9 cellular contexts compared by ENCODE assay signal in genomic region chr17:81636505-81637288, GRCh38. TPM values are rescaled to one million over a fixed set of nuclear protein-coding genes. Genes with fewer than 3 reads are reported as not detected.
DNase-seq lines count a peak whose midpoint lies in the region; ATAC-seq, FAIRE-seq and TF ChIP-seq lines count a peak whose summit lies in the region.
"Had no signal": no experiment of that assay in that cellular context is flagged by ENCODE, and none has a peak within 500 bp of the region (broad histone marks: within the 10 kb centered on the region; RNA-seq: fewer than 3 reads in every experiment).

Gene NPLOC4, minus strand, starts transcription at chr17:81637112. Its CDS starts 182 bp downstream, at chr17:81636930.
Gene TSPAN10, plus strand, starts transcription at chr17:81637196. Its CDS starts 5,217 bp downstream, at chr17:81642413.

- H3K4me3 ChIP-seq in bronchial epithelial cell (ENCODE audit: low read depth, low read length) (peak within 1 kb of the TSS; percentile 57), spleen (peak within 1 kb of the TSS; percentile 78 to 97 (median 87))

- H3K27me3 ChIP-seq in bronchial epithelial cell (ENCODE audit: control insufficient read depth, insufficient read depth, low read length), result no peaks in the 10 kb centered on the region
- no peaks in the 10 kb centered on the region for H3K27me3 ChIP-seq in spleen (replicated peaks in 1 of 7)

- no peaks in the 10 kb centered on the region for H3K27me3 Mint-ChIP-seq in WTC11 (ENCODE audit: low read depth)

- H3K9me3 ChIP-seq in spleen, result no peaks in the 10 kb centered on the region

- CTCF ChIA-PET in WTC11 (lab: Charles Lee), result interaction anchor here (0.9 to 1.2 kb wide), 2 partner anchors 31 to 84 kb away, joined by 3 to 4 read pairs; no protein-coding TSS in a partner anchor

- peak within 1 kb of the TSS; percentile 99 for H3K27ac Mint-ChIP-seq in WTC11

- H3K4me1 ChIP-seq in spleen, result peaks cover 16 to 57% (median 44%) of the 10 kb centered on the region in 6 donors

- TF ChIP-seq CTCF in WTC11 (IDR thresholded peaks at IDR 0.05) (no peak), bronchial epithelial cell (IDR thresholded peaks at IDR 0.05; ENCODE audit: insufficient read depth, low read length, severe bottlenecking) (no peak), spleen (IDR thresholded peaks at IDR 0.05 in 8 of 11, conservative IDR thresholded peaks at IDR 0.05 in 3 of 11) (no peak)

- H3K36me3 Mint-ChIP-seq in WTC11, result peaks cover 5% of the 10 kb centered on the region

- DNase-seq in NK-92 treated with Interleukin-12 subunit alpha and Interleukin-12 subunit beta, amount 100 ng/mL, for 24 hours (lab: John Stamatoyannopoulos, UW), result peak; percentile 71
- DNase-seq in NK-92 (lab: John Stamatoyannopoulos, UW; ENCODE audit: unreplicated experiment) (no peak), NCI-H2171 treated with DMSO at 0.1 percent for 48 hours (lab: John Stamatoyannopoulos, UW) (peak; percentile 74), WTC11 (ENCODE audit: low spot score) (peak; percentile 85), bronchial epithelial cell (ENCODE audit: low read depth) (peak; percentile 57), inferior parietal cortex (ENCODE audit: extremely low spot score) (peak; percentile 83), spleen (peak; percentile 95)

- H3K36me3 ChIP-seq in bronchial epithelial cell (ENCODE audit: control insufficient read depth, insufficient read depth, low read length) (no peaks in the 10 kb centered on the region), spleen (peaks cover 0 to 14% (median 0%) of the 10 kb centered on the region in 6 donors)

- intact Hi-C loops in spleen (cut with DNase I; ENCODE audit: low total_unique reads), result no loop called here

- ATAC-seq in HG03060 (IDR thresholded peaks at IDR 0.05; ENCODE audit: low read depth, unreplicated experiment) (peak; percentile 66), WTC11 (peak; percentile 93)

- POLR2A ChIA-PET in WTC11 (lab: Charles Lee), result interaction anchor here (0.6 to 1.0 kb wide), 2 partner anchors 11 to 575 kb away, joined by 4 read pairs; no protein-coding TSS in a partner anchor

- peak in 2 of 3 donors; percentile 39 to 60 for TF ChIP-seq POLR2A in spleen (IDR thresholded peaks at IDR 0.05)

- H3K9me3 Mint-ChIP-seq in WTC11, result 0 out of 2 replicates have a peak, but pooled peaks cover 3% of the 10 kb centered on the region

- no peak for FAIRE-seq in bronchial epithelial cell (lab: Jason Lieb, UNC)
- FAIRE-seq: G401.6 had no signal

- 0 to 1% (median 0%) methylated on average over 37 to 77 of the region's 77 CpGs for WGBS in spleen, 5 donors

- peak within 1 kb of the TSS; percentile 95 for H3K4me3 Mint-ChIP-seq in WTC11

- peaks cover 10% of the 10 kb centered on the region for H3K4me1 Mint-ChIP-seq in WTC11

- H3K27ac ChIP-seq in spleen, result peak within 1 kb of the TSS; percentile 71 to 96 (median 90)

TF ChIP-seq in WTC11, 78 proteins besides CTCF, POLR2A, EP300 and RAD21 (continues in another document):
- TF ChIP-seq OVOL2 (CRISPR knock-in tag; IDR thresholded peaks at IDR 0.05; ENCODE audit: borderline replicate concordance) (no peak), NR2C2 (CRISPR knock-in tag; IDR thresholded peaks at IDR 0.05) (no peak), HMGXB4 (CRISPR knock-in tag; IDR thresholded peaks at IDR 0.05) (peak; percentile 73), ZNF138 (CRISPR knock-in tag; conservative IDR thresholded peaks at IDR 0.05) (no peak), FOXK1 (CRISPR knock-in tag; IDR thresholded peaks at IDR 0.05) (peak; percentile 89), CREB1 (CRISPR knock-in tag; IDR thresholded peaks at IDR 0.05) (no peak), TEAD1 (CRISPR knock-in tag; IDR thresholded peaks at IDR 0.05) (peak; percentile 81; the same call in 1 of the 2 replicates), IRF2 (CRISPR knock-in tag; IDR thresholded peaks at IDR 0.05; ENCODE audit: borderline replicate concordance, low read depth) (0 out of 2 replicates have a peak, but pooled peaks have one; percentile 45), MYBL2 (CRISPR knock-in tag; IDR thresholded peaks at IDR 0.05) (peak; percentile 61; the same call in 1 of the 2 replicates), NR1H2 (CRISPR knock-in tag; IDR thresholded peaks at IDR 0.05) (no peak), SMAD4 (CRISPR knock-in tag; IDR thresholded peaks at IDR 0.05) (no peak), SMAD3 (CRISPR knock-in tag; IDR thresholded peaks at IDR 0.05; ENCODE audit: borderline replicate concordance) (no peak), ZBTB21 (CRISPR knock-in tag; IDR thresholded peaks at IDR 0.05; ENCODE audit: borderline replicate concordance) (no peak; the same call in 1 of the 2 replicates)
- TF ChIP-seq, protein P1, sequence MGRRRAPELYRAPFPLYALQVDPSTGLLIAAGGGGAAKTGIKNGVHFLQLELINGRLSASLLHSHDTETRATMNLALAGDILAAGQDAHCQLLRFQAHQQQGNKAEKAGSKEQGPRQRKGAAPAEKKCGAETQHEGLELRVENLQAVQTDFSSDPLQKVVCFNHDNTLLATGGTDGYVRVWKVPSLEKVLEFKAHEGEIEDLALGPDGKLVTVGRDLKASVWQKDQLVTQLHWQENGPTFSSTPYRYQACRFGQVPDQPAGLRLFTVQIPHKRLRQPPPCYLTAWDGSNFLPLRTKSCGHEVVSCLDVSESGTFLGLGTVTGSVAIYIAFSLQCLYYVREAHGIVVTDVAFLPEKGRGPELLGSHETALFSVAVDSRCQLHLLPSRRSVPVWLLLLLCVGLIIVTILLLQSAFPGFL (CRISPR knock-in tag; IDR thresholded peaks at IDR 0.05; ENCODE audit: borderline replicate concordance), result no peak
- TF ChIP-seq, protein P2, sequence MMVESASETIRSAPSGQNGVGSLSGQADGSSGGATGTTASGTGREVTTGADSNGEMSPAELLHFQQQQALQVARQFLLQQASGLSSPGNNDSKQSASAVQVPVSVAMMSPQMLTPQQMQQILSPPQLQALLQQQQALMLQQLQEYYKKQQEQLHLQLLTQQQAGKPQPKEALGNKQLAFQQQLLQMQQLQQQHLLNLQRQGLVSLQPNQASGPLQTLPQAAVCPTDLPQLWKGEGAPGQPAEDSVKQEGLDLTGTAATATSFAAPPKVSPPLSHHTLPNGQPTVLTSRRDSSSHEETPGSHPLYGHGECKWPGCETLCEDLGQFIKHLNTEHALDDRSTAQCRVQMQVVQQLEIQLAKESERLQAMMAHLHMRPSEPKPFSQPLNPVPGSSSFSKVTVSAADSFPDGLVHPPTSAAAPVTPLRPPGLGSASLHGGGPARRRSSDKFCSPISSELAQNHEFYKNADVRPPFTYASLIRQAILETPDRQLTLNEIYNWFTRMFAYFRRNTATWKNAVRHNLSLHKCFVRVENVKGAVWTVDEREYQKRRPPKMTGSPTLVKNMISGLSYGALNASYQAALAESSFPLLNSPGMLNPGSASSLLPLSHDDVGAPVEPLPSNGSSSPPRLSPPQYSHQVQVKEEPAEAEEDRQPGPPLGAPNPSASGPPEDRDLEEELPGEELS (CRISPR knock-in tag; IDR thresholded peaks at IDR 0.05), result peak; percentile 68; the same call in 1 of the 2 replicates
- TF ChIP-seq, protein P3, sequence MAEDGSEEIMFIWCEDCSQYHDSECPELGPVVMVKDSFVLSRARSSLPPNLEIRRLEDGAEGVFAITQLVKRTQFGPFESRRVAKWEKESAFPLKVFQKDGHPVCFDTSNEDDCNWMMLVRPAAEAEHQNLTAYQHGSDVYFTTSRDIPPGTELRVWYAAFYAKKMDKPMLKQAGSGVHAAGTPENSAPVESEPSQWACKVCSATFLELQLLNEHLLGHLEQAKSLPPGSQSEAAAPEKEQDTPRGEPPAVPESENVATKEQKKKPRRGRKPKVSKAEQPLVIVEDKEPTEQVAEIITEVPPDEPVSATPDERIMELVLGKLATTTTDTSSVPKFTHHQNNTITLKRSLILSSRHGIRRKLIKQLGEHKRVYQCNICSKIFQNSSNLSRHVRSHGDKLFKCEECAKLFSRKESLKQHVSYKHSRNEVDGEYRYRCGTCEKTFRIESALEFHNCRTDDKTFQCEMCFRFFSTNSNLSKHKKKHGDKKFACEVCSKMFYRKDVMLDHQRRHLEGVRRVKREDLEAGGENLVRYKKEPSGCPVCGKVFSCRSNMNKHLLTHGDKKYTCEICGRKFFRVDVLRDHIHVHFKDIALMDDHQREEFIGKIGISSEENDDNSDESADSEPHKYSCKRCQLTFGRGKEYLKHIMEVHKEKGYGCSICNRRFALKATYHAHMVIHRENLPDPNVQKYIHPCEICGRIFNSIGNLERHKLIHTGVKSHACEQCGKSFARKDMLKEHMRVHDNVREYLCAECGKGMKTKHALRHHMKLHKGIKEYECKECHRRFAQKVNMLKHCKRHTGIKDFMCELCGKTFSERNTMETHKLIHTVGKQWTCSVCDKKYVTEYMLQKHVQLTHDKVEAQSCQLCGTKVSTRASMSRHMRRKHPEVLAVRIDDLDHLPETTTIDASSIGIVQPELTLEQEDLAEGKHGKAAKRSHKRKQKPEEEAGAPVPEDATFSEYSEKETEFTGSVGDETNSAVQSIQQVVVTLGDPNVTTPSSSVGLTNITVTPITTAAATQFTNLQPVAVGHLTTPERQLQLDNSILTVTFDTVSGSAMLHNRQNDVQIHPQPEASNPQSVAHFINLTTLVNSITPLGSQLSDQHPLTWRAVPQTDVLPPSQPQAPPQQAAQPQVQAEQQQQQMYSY (CRISPR knock-in tag; IDR thresholded peaks at IDR 0.05), result no peak

RNA-seq across cellular contexts. Expression of gene NPLOC4, which starts in this region (rescaled TPM):
- 80.3 to 89.2 TPM (median 83.5 TPM) in 3 replicates for total RNA-seq in WTC11 (2021)
- total RNA-seq in bronchial epithelial cell, result 60.0 and 61.2 TPM in 2 replicates
- total RNA-seq in spleen, result 100 to 1,000 TPM in 4 of 7 donors, 10 to 100 TPM in 3; 68.8 to 130 (median 101) TPM
- 10 to 100 TPM; 19.3 to 42.8 (median 32.2) TPM for polyA plus RNA-seq in spleen

RNA-seq across cellular contexts. Expression of gene TSPAN10, which starts in this region (rescaled TPM):
- total RNA-seq in WTC11 (2021) (1.5 to 3.0 TPM (median 2.4 TPM) in 3 replicates), bronchial epithelial cell (0.53 and 0.64 TPM in 2 replicates), spleen (1 to 10 TPM in 3 of 7 donors, under 1 TPM in 2, not detected in 2; 0.37 to 1.4 (median 1.1) TPM)
- 1 to 10 TPM in 2 of 3 donors, under 1 TPM in 1; 0.83 to 3.0 (median 2.9) TPM for polyA plus RNA-seq in spleen
